ENCODE assay signal across 30 cellular contexts in the genomic region with DNA sequence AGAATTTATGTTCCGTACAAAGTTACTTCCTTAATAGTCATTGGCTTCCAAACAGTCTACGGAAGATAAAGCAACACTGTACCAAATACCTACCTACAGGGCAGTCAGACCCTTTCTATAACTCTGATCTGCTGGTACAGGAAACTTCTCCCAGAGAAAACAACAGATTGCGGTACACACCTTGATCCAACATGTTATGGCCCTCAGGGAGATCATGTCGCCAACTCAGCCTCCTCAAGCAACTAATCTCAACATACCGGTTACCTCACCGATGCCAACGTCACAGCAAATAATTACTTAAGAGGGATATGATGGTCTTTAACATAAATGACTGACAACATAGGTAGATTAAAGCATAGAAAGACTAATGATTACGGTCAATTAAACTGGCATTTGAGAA.
"Had no signal": no experiment of that assay in that cellular context is flagged by ENCODE, and none has a peak within 500 bp of the region (broad histone marks: within the 10 kb centered on the region; RNA-seq: fewer than 3 reads in every experiment).

No MANE protein-coding gene starts in this region.

- H3K9me3 ChIP-seq: ascending aorta, breast epithelium, colonic mucosa, esophagus muscularis mucosa, gastroesophageal sphincter had no signal

- ATAC-seq: activated CD4-positive, alpha-beta T cell treated with anti-CD3 and anti-CD28 coated beads for 36 hours; activated CD8-positive, alpha-beta memory T cell treated with anti-CD3 and anti-CD28 coated beads, Interleukin-2, amount 10 ng/mL, durations not matched to agents 7 days and 5 days; activated CD8-positive, alpha-beta T cell treated with anti-CD3 and anti-CD28 coated beads, Interleukin-2, amount 10 ng/mL, durations not matched to agents 7 days and 5 days; activated naive CD4-positive, alpha-beta T cell treated with anti-CD3 and anti-CD28 coated beads, Interleukin-2, amount 50 U/mL, for 72 hours; gastroesophageal sphincter had no signal

- DNase-seq: activated CD4-positive, alpha-beta memory T cell treated with anti-CD3 and anti-CD28 coated beads for 36 hours; activated CD4-positive, alpha-beta T cell treated with anti-CD3 and anti-CD28 coated beads for 36 hours; activated CD4-positive, alpha-beta T cell treated with anti-CD3 and anti-CD28 coated beads, Interleukin-2, amount 10 ng/mL, durations not matched to agents 24 days and 14 days; activated CD4-positive, CD25-positive, alpha-beta regulatory T cell; activated CD4-positive, CD25-positive, alpha-beta regulatory T cell treated with anti-CD3 and anti-CD28 coated beads, Interleukin-2, amount 50 U/mL, for 72 hours; activated CD8-positive, alpha-beta memory T cell treated with anti-CD3 and anti-CD28 coated beads, Interleukin-2, amount 10 ng/mL, durations not matched to agents 7 days and 5 days; activated CD8-positive, alpha-beta memory T cell treated with anti-CD3 and anti-CD28 coated beads, Interleukin-2, amount 50 U/mL, for 4 hours; activated CD8-positive, alpha-beta T cell treated with anti-CD3 and anti-CD28 coated beads, Interleukin-2, amount 10 ng/mL, durations not matched to agents 7 days and 5 days; activated effector memory CD4-positive, alpha-beta T cell treated with anti-CD3 and anti-CD28 coated beads, Interleukin-2, amount 50 U/mL, for 16 hours; activated naive CD4-positive, alpha-beta T cell treated with anti-CD3 and anti-CD28 coated beads, Interleukin-2, amount 10 ng/mL, durations not matched to agents 7 days and 5 days; activated naive CD8-positive, alpha-beta T cell treated with anti-CD3 and anti-CD28 coated beads, Interleukin-2, amount 10 ng/mL, durations not matched to agents 7 days and 5 days; activated T-cell treated with anti-CD3 and anti-CD28 coated beads, Interleukin-2, amount 50 U/mL, for 1 hour; activated T-cell treated with anti-CD3 and anti-CD28 coated beads, Interleukin-2, amount 50 U/mL, for 48 hours; central memory CD4-positive, alpha-beta T cell; cerebellar nuclear complex; colonic mucosa; effector CD8-positive, alpha-beta T cell; foreskin melanocyte; T-helper 2 cell had no signal

- H3K4me3 Mint-ChIP-seq: activated CD4-positive, alpha-beta memory T cell treated with anti-CD3 and anti-CD28 coated beads for 36 hours; activated CD4-positive, alpha-beta T cell treated with anti-CD3 and anti-CD28 coated beads for 36 hours; activated CD4-positive, alpha-beta T cell treated with anti-CD3 and anti-CD28 coated beads, Interleukin-2, amount 10 ng/mL, durations not matched to agents 24 days and 14 days; activated CD8-positive, alpha-beta memory T cell treated with anti-CD3 and anti-CD28 coated beads, Interleukin-2, amount 10 ng/mL, durations not matched to agents 7 days and 5 days; activated CD8-positive, alpha-beta T cell treated with anti-CD3 and anti-CD28 coated beads, Interleukin-2, amount 10 ng/mL, durations not matched to agents 7 days and 5 days; activated naive CD4-positive, alpha-beta T cell treated with anti-CD3 and anti-CD28 coated beads, Interleukin-2, amount 10 ng/mL, durations not matched to agents 7 days and 5 days; activated naive CD8-positive, alpha-beta T cell treated with anti-CD3 and anti-CD28 coated beads, Interleukin-2, amount 10 ng/mL, durations not matched to agents 7 days and 5 days; activated T-helper 1 cell treated with anti-CD3 and anti-CD28 coated beads, Interleukin-12 subunit alpha, Interleukin-12 subunit beta, Interleukin-2, Interleukin-4 antibody, amounts not matched to agents 30 ng/mL and 10 ng/mL and 1 ng/mL, durations not matched to agents 14 hours and 24 hours and 36 hours; brain had no signal

- H3K9me3 Mint-ChIP-seq: activated CD4-positive, alpha-beta memory T cell treated with anti-CD3 and anti-CD28 coated beads for 36 hours; activated CD4-positive, alpha-beta T cell treated with anti-CD3 and anti-CD28 coated beads, Interleukin-2, amount 10 ng/mL, durations not matched to agents 24 days and 14 days; activated naive CD4-positive, alpha-beta T cell treated with anti-CD3 and anti-CD28 coated beads, Interleukin-2, amount 50 U/mL, for 72 hours; activated T-helper 1 cell treated with anti-CD3 and anti-CD28 coated beads, Interleukin-12 subunit alpha, Interleukin-12 subunit beta, Interleukin-2, Interleukin-4 antibody, amounts not matched to agents 30 ng/mL and 10 ng/mL and 1 ng/mL, durations not matched to agents 14 hours and 24 hours and 36 hours; activated T-helper 2 cell treated with anti-CD3 and anti-CD28 coated beads, Interferon-gamma antibody, Interleukin-2, Interleukin-4, amounts not matched to agents 10 μg/mL and 5 μg/mL and 100 μg/mL, durations not matched to agents 14 hours and 24 hours and 36 hours had no signal

- H3K27me3 ChIP-seq: ascending aorta, breast epithelium, cardiac muscle cell, colonic mucosa, esophagus muscularis mucosa, gastroesophageal sphincter had no signal

- H3K4me1 ChIP-seq: ascending aorta, breast epithelium, colonic mucosa, esophagus muscularis mucosa, gastroesophageal sphincter had no signal

- H3K4me1 Mint-ChIP-seq: activated CD4-positive, alpha-beta T cell treated with anti-CD3 and anti-CD28 coated beads for 36 hours; activated CD8-positive, alpha-beta memory T cell treated with anti-CD3 and anti-CD28 coated beads, Interleukin-2, amount 10 ng/mL, durations not matched to agents 7 days and 5 days; activated naive CD4-positive, alpha-beta T cell treated with anti-CD3 and anti-CD28 coated beads, Interleukin-2, amount 10 ng/mL, durations not matched to agents 7 days and 5 days; activated naive CD8-positive, alpha-beta T cell treated with anti-CD3 and anti-CD28 coated beads, Interleukin-2, amount 10 ng/mL, durations not matched to agents 7 days and 5 days; brain had no signal

- H3K36me3 ChIP-seq: breast epithelium had no signal

- H3K27ac ChIP-seq: ascending aorta, breast epithelium, cardiac muscle cell, colonic mucosa, esophagus muscularis mucosa, gastroesophageal sphincter had no signal

- H3K4me3 ChIP-seq: ascending aorta, breast epithelium, cardiac muscle cell, colonic mucosa, esophagus muscularis mucosa, gastroesophageal sphincter had no signal

- H3K27ac Mint-ChIP-seq: activated CD4-positive, alpha-beta memory T cell treated with anti-CD3 and anti-CD28 coated beads for 36 hours; activated CD4-positive, alpha-beta T cell treated with anti-CD3 and anti-CD28 coated beads for 36 hours; activated CD4-positive, alpha-beta T cell treated with anti-CD3 and anti-CD28 coated beads, Interleukin-2, amount 10 ng/mL, durations not matched to agents 24 days and 14 days; activated CD8-positive, alpha-beta memory T cell treated with anti-CD3 and anti-CD28 coated beads, Interleukin-2, amount 10 ng/mL, durations not matched to agents 7 days and 5 days; activated CD8-positive, alpha-beta T cell treated with anti-CD3 and anti-CD28 coated beads, Interleukin-2, amount 10 ng/mL, durations not matched to agents 7 days and 5 days; activated naive CD4-positive, alpha-beta T cell treated with anti-CD3 and anti-CD28 coated beads, Interleukin-2, amount 10 ng/mL, durations not matched to agents 7 days and 5 days; activated naive CD4-positive, alpha-beta T cell treated with anti-CD3 and anti-CD28 coated beads, Interleukin-2, amount 50 U/mL, for 72 hours; activated naive CD8-positive, alpha-beta T cell treated with anti-CD3 and anti-CD28 coated beads, Interleukin-2, amount 10 ng/mL, durations not matched to agents 7 days and 5 days; activated T-helper 1 cell treated with anti-CD3 and anti-CD28 coated beads, Interleukin-12 subunit alpha, Interleukin-12 subunit beta, Interleukin-2, Interleukin-4 antibody, amounts not matched to agents 30 ng/mL and 10 ng/mL and 1 ng/mL, durations not matched to agents 14 hours and 24 hours and 36 hours; activated T-helper 2 cell treated with anti-CD3 and anti-CD28 coated beads, Interferon-gamma antibody, Interleukin-2, Interleukin-4, amounts not matched to agents 10 μg/mL and 5 μg/mL and 100 μg/mL, durations not matched to agents 14 hours and 24 hours and 36 hours; brain had no signal

- FAIRE-seq: endometrium, endothelial cell of umbilical vein had no signal

- H3K27me3 Mint-ChIP-seq: activated CD4-positive, alpha-beta memory T cell treated with anti-CD3 and anti-CD28 coated beads for 36 hours; activated CD4-positive, alpha-beta T cell treated with anti-CD3 and anti-CD28 coated beads for 36 hours; activated CD4-positive, alpha-beta T cell treated with anti-CD3 and anti-CD28 coated beads, Interleukin-2, amount 10 ng/mL, durations not matched to agents 24 days and 14 days; activated CD8-positive, alpha-beta memory T cell treated with anti-CD3 and anti-CD28 coated beads, Interleukin-2, amount 10 ng/mL, durations not matched to agents 7 days and 5 days; activated naive CD4-positive, alpha-beta T cell treated with anti-CD3 and anti-CD28 coated beads, Interleukin-2, amount 10 ng/mL, durations not matched to agents 7 days and 5 days; activated naive CD8-positive, alpha-beta T cell treated with anti-CD3 and anti-CD28 coated beads, Interleukin-2, amount 10 ng/mL, durations not matched to agents 7 days and 5 days; brain had no signal
